In the genomic region with DNA sequence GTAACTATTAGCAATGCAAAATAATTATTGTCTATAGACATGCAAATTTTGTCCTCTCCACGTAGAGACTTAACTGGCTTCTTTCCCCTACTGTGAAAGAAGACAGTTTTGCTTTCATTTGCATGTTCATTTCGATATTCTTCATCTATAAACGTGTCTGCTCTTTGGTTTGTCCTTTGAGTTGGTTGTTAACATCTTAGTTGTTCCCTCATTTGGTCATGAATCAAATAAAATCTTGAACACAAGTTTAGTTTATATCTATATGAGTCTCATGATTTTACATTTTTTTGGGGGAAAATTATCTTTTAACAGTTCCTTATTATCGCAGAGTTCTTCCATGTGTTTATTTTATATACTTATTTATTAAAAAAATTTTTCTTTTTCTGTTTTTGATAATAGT, we compare ENCODE assay signal across 34 cellular contexts.
"Had no signal": no experiment of that assay in that cellular context is flagged by ENCODE, and none has a peak within 500 bp of the region (broad histone marks: within the 10 kb centered on the region; RNA-seq: fewer than 3 reads in every experiment).

No MANE protein-coding gene starts in this region.

- H3K9me3 ChIP-seq: MG63 had no signal

- H3K4me3 ChIP-seq: MG63 had no signal

- DNase-seq: Kasumi-1, MG63, MM.1S, MV-4-11, NCI-H1092, NCI-H1092 treated with DMSO at 0.1 percent for 48 hours, NCI-H1105, NCI-H1105 treated with DMSO at 0.1 percent for 48 hours, NCI-H1417, NCI-H1417 treated with DMSO at 0.1 percent for 48 hours, NCI-H1436, NCI-H1436 treated with DMSO at 0.1 percent for 48 hours, NCI-H146, NCI-H1694, NCI-H1694 treated with DMSO at 0.1 percent for 48 hours, NCI-H187, NCI-H187 treated with DMSO at 0.1 percent for 48 hours, NCI-H1930, NCI-H2029, NCI-H2029 treated with DMSO at 0.1 percent for 48 hours, NCI-H2081, NCI-H2081 treated with DMSO at 0.1 percent for 48 hours, NCI-H2107, NCI-H2171, NCI-H2171 treated with DMSO at 0.1 percent for 48 hours, NCI-H2227 treated with DMSO at 0.1 percent for 48 hours, NCI-H226, NCI-H345, NCI-H446, NCI-H446 treated with DMSO at 0.1 percent for 48 hours, NCI-H510A, NCI-H510A treated with DMSO at 0.1 percent for 48 hours, NCI-H524, NCI-H524 treated with DMSO at 0.1 percent for 48 hours had no signal

- H3K36me3 ChIP-seq: MG63 had no signal
